Comparison of ENCODE assay signal across 34 cellular contexts in genomic region chr11:133937468-133937867, GRCh38.
"Had no signal": no experiment of that assay in that cellular context is flagged by ENCODE, and none has a peak within 500 bp of the region (broad histone marks: within the 10 kb centered on the region; RNA-seq: fewer than 3 reads in every experiment).

No MANE protein-coding gene starts in this region.

- H3K36me3 ChIP-seq: adrenal gland, brain microvascular endothelial cell, breast epithelium had no signal

- H3K4me1 Mint-ChIP-seq: activated B cell treated with CpG ODN at 0.5 μM for 24 hours had no signal

- H3K9me3 ChIP-seq: adrenal gland, body of pancreas, breast epithelium had no signal

- H3K4me3 Mint-ChIP-seq: activated B cell treated with CpG ODN at 0.5 μM for 24 hours; activated CD4-positive, alpha-beta memory T cell treated with anti-CD3 and anti-CD28 coated beads for 36 hours; activated CD4-positive, alpha-beta T cell treated with anti-CD3 and anti-CD28 coated beads, Interleukin-2, amount 10 ng/mL, durations not matched to agents 24 days and 14 days; activated naive CD4-positive, alpha-beta T cell treated with anti-CD3 and anti-CD28 coated beads for 36 hours; activated naive CD8-positive, alpha-beta T cell treated with anti-CD3 and anti-CD28 coated beads for 36 hours; activated T-cell treated with anti-CD3 and anti-CD28 coated beads, Interleukin-2, amount 50 U/mL, for 4 hours; activated T-cell treated with anti-CD3 and anti-CD28 coated beads, Interleukin-2, amount 50 U/mL, for 72 hours; activated T-helper 1 cell treated with anti-CD3 and anti-CD28 coated beads, Interleukin-12 subunit alpha, Interleukin-12 subunit beta, Interleukin-2, Interleukin-4 antibody, amounts not matched to agents 30 ng/mL and 10 ng/mL and 1 ng/mL, durations not matched to agents 14 hours and 24 hours and 36 hours; activated T-helper 17 cell treated with anti-CD3 and anti-CD28 coated beads, Interleukin-2, amount 50 U/mL, for 72 hours; T-helper 1 cell treated with Interleukin-12 subunit alpha and Interleukin-12 subunit beta and Interleukin-4 antibody, amounts not matched to agents 30 μg/mL and 1 μg/mL, for 36 hours; T-helper 2 cell treated with Interferon-gamma antibody and Interleukin-4, amounts not matched to agents 5 μg/mL and 100 μg/mL, for 36 hours had no signal

- H3K9me3 Mint-ChIP-seq: activated B cell treated with CpG ODN at 0.5 μM for 24 hours; activated CD4-positive, alpha-beta memory T cell treated with anti-CD3 and anti-CD28 coated beads for 36 hours; activated CD4-positive, alpha-beta T cell treated with anti-CD3 and anti-CD28 coated beads, Interleukin-2, amount 10 ng/mL, durations not matched to agents 24 days and 14 days; activated naive CD4-positive, alpha-beta T cell treated with anti-CD3 and anti-CD28 coated beads for 36 hours; activated naive CD8-positive, alpha-beta T cell treated with anti-CD3 and anti-CD28 coated beads for 36 hours; activated T-cell treated with anti-CD3 and anti-CD28 coated beads, Interleukin-2, amount 50 U/mL, for 4 hours; activated T-helper 1 cell treated with anti-CD3 and anti-CD28 coated beads, Interleukin-12 subunit alpha, Interleukin-12 subunit beta, Interleukin-2, Interleukin-4 antibody, amounts not matched to agents 30 ng/mL and 10 ng/mL and 1 ng/mL, durations not matched to agents 14 hours and 24 hours and 36 hours; activated T-helper 17 cell treated with anti-CD3 and anti-CD28 coated beads, Interleukin-2, amount 50 U/mL, for 72 hours; T-helper 1 cell treated with Interleukin-12 subunit alpha and Interleukin-12 subunit beta and Interleukin-4 antibody, amounts not matched to agents 30 μg/mL and 1 μg/mL, for 36 hours; T-helper 2 cell treated with Interferon-gamma antibody and Interleukin-4, amounts not matched to agents 5 μg/mL and 100 μg/mL, for 36 hours had no signal

- H3K4me3 ChIP-seq: adrenal gland, body of pancreas, breast epithelium had no signal

- ATAC-seq: activated naive CD4-positive, alpha-beta T cell treated with anti-CD3 and anti-CD28 coated beads, Interleukin-2, amount 50 U/mL, for 72 hours; activated T-cell treated with anti-CD3 and anti-CD28 coated beads, Interleukin-2, amount 50 U/mL, for 4 hours; activated T-cell treated with anti-CD3 and anti-CD28 coated beads, Interleukin-2, amount 50 U/mL, for 72 hours; activated T-helper 17 cell treated with anti-CD3 and anti-CD28 coated beads, Interleukin-2, amount 50 U/mL, for 72 hours; body of pancreas had no signal

- H3K4me1 ChIP-seq: adrenal gland, body of pancreas, breast epithelium had no signal

- H3K27me3 Mint-ChIP-seq: activated B cell treated with CpG ODN at 0.5 μM for 24 hours; activated CD4-positive, alpha-beta memory T cell treated with anti-CD3 and anti-CD28 coated beads for 36 hours; activated CD4-positive, alpha-beta T cell treated with anti-CD3 and anti-CD28 coated beads, Interleukin-2, amount 10 ng/mL, durations not matched to agents 24 days and 14 days; activated naive CD8-positive, alpha-beta T cell treated with anti-CD3 and anti-CD28 coated beads for 36 hours; activated T-helper 17 cell treated with anti-CD3 and anti-CD28 coated beads, Interleukin-2, amount 50 U/mL, for 72 hours had no signal

- H3K27me3 ChIP-seq: adrenal gland, body of pancreas, brain microvascular endothelial cell, breast epithelium had no signal

- H3K27ac ChIP-seq: body of pancreas, brain microvascular endothelial cell, breast epithelium, VCaP had no signal

- H3K27ac Mint-ChIP-seq: activated B cell treated with CpG ODN at 0.5 μM for 24 hours; activated CD4-positive, alpha-beta memory T cell treated with anti-CD3 and anti-CD28 coated beads for 36 hours; activated CD4-positive, alpha-beta T cell treated with anti-CD3 and anti-CD28 coated beads, Interleukin-2, amount 10 ng/mL, durations not matched to agents 24 days and 14 days; activated naive CD4-positive, alpha-beta T cell treated with anti-CD3 and anti-CD28 coated beads for 36 hours; activated naive CD4-positive, alpha-beta T cell treated with anti-CD3 and anti-CD28 coated beads, Interleukin-2, amount 50 U/mL, for 72 hours; activated naive CD8-positive, alpha-beta T cell treated with anti-CD3 and anti-CD28 coated beads for 36 hours; activated T-cell treated with anti-CD3 and anti-CD28 coated beads, Interleukin-2, amount 50 U/mL, for 72 hours; activated T-helper 1 cell treated with anti-CD3 and anti-CD28 coated beads, Interleukin-12 subunit alpha, Interleukin-12 subunit beta, Interleukin-2, Interleukin-4 antibody, amounts not matched to agents 30 ng/mL and 10 ng/mL and 1 ng/mL, durations not matched to agents 14 hours and 24 hours and 36 hours; activated T-helper 17 cell treated with anti-CD3 and anti-CD28 coated beads, Interleukin-2, amount 50 U/mL, for 72 hours; T-helper 1 cell treated with Interleukin-12 subunit alpha and Interleukin-12 subunit beta and Interleukin-4 antibody, amounts not matched to agents 30 μg/mL and 1 μg/mL, for 36 hours; T-helper 2 cell treated with Interferon-gamma antibody and Interleukin-4, amounts not matched to agents 5 μg/mL and 100 μg/mL, for 36 hours had no signal

- DNase-seq: activated B cell treated with CpG ODN at 0.5 μM for 24 hours; activated CD4-positive, alpha-beta memory T cell treated with anti-CD3 and anti-CD28 coated beads for 36 hours; activated CD4-positive, alpha-beta T cell treated with anti-CD3 and anti-CD28 coated beads for 4 hours; activated CD4-positive, alpha-beta T cell treated with anti-CD3 and anti-CD28 coated beads, Interleukin-2, amount 10 ng/mL, durations not matched to agents 24 days and 14 days; activated CD4-positive, alpha-beta T cell treated with anti-CD3 and anti-CD28 coated beads, Interleukin-2, amount 50 U/mL, for 1 hour; activated CD4-positive, alpha-beta T cell treated with anti-CD3 and anti-CD28 coated beads, Interleukin-2, amount 50 U/mL, for 4 hours; activated CD4-positive, CD25-positive, alpha-beta regulatory T cell treated with anti-CD3 and anti-CD28 coated beads, Interleukin-2, amount 50 U/mL, for 72 hours; activated CD8-positive, alpha-beta memory T cell treated with anti-CD3 and anti-CD28 coated beads, Interleukin-2, amount 50 U/mL, for 4 hours; activated effector memory CD4-positive, alpha-beta T cell treated with anti-CD3 and anti-CD28 coated beads, Interleukin-2, amount 50 U/mL, for 16 hours; activated gamma-delta T cell treated with Interleukin-2 at 50 U/mL for 16 hours; activated naive CD4-positive, alpha-beta T cell; activated naive CD4-positive, alpha-beta T cell treated with anti-CD3 and anti-CD28 coated beads for 36 hours; activated naive CD4-positive, alpha-beta T cell treated with anti-CD3 and anti-CD28 coated beads, Interleukin-2, amount 50 U/mL, for 16 hours; activated naive CD8-positive, alpha-beta T cell treated with anti-CD3 and anti-CD28 coated beads for 36 hours; activated T-cell treated with anti-CD3 and anti-CD28 coated beads for 4 hours; activated T-cell treated with anti-CD3 and anti-CD28 coated beads, Interleukin-2, amount 50 U/mL, for 1 hour; activated T-cell treated with anti-CD3 and anti-CD28 coated beads, Interleukin-2, amount 50 U/mL, for 4 hours; activated T-cell treated with anti-CD3 and anti-CD28 coated beads, Interleukin-2, amount 50 U/mL, for 72 hours; adrenal gland; amniotic stem cell; aorta; body of pancreas; brain microvascular endothelial cell; central memory CD4-positive, alpha-beta T cell; T-helper 1 cell; T-helper 2 cell; T-helper 9 cell had no signal
